8 cellular contexts compared by ENCODE assay signal in genomic region chr3:147945968-147946519, GRCh38.
DNase-seq lines count a peak whose midpoint lies in the region; ATAC-seq and TF ChIP-seq lines count a peak whose summit lies in the region.

No MANE protein-coding gene starts in this region.

- H3K4me1 ChIP-seq in thoracic aorta (ENCODE audit: control insufficient read depth in 1 of 2, low read depth in 2 of 2), result peaks cover 2 to 5% of the 10 kb centered on the region in 2 donors

- no peaks in the 10 kb centered on the region for H3K9me3 ChIP-seq in thoracic aorta

- H3K36me3 ChIP-seq in kidney epithelial cell (ENCODE audit: control insufficient read depth, insufficient read depth, low read length) (no peaks in the 10 kb centered on the region), thoracic aorta (no peaks in the 10 kb centered on the region)

- H3K4me3 ChIP-seq in kidney epithelial cell (ENCODE audit: low read depth, low read length) (peak overlapping the region; percentile 6), thoracic aorta (peak overlapping the region; percentile 62)

- H3K4me3 Mint-ChIP-seq in brain, result peak overlapping the region in 4 of 5 experiments; percentile 43 to 70 (median 61)

- DNase-seq in C1 segment of cervical spinal cord (lab: John Stamatoyannopoulos, UW), result peak in 8 of 14 donors; percentile 5 to 42 (median 26)
- DNase-seq in Kasumi-1 (lab: John Stamatoyannopoulos, UW), result peak; percentile 35 to 48
- DNase-seq in kidney epithelial cell (ENCODE audit: low read depth), result peak; percentile 56
- DNase-seq in thoracic aorta (ENCODE audit: low spot score), result no peak
- DNase-seq in T-helper 2 cell, result no peak

- H3K27me3 ChIP-seq in kidney epithelial cell (ENCODE audit: control insufficient read depth, insufficient read depth, low read length) (no peaks in the 10 kb centered on the region), thoracic aorta (replicated peaks; ENCODE audit: insufficient read depth) (no peaks in the 10 kb centered on the region)

- peak; percentile 41 to 64 for TF ChIP-seq CTCF in brain (conservative IDR thresholded peaks at IDR 0.05)
- peak; percentile 73 for TF ChIP-seq CTCF in kidney epithelial cell (IDR thresholded peaks at IDR 0.05; ENCODE audit: insufficient read depth, low read length, poor library complexity, severe bottlenecking)
- TF ChIP-seq CTCF in thoracic aorta (IDR thresholded peaks at IDR 0.05), result peak; percentile 52

- peak overlapping the region in 4 of 5 experiments; percentile 49 to 95 (median 78) for H3K27ac Mint-ChIP-seq in brain

- no peaks in the 10 kb centered on the region for H3K27me3 Mint-ChIP-seq in brain

- peaks cover 0 to 3% (median 0%) of the 10 kb centered on the region in 5 experiments for H3K9me3 Mint-ChIP-seq in brain

- ATAC-seq in GM19455 (IDR thresholded peaks at IDR 0.05; ENCODE audit: unreplicated experiment) (peak; percentile 53), thoracic aorta (ENCODE audit: insufficient number of reproducible peaks, low FRiP score, low read depth) (no peak), GM21526 (IDR thresholded peaks at IDR 0.05; ENCODE audit: low FRiP score, unreplicated experiment) (no peak)

- no peak overlapping the region for H3K27ac ChIP-seq in thoracic aorta

- H3K4me1 Mint-ChIP-seq in brain, result peaks cover 42% of the 10 kb centered on the region

- no peaks in the 10 kb centered on the region for H3K36me3 Mint-ChIP-seq in brain

Comparison
In these comparisons a context has a peak if more than half of its experiments do, and no peak if none do; other contexts are left out.
1. DNase-seq: peak in C1 segment of cervical spinal cord (8 of 14), Kasumi-1 (2 of 2) and kidney epithelial cell (single experiment); none in thoracic aorta (single experiment) and T-helper 2 cell (0 of 5).
2. Peak in every context shown above with its lines, with median percentiles within 50 percentile points of each other: CTCF ChIP-seq.